In the genomic region with DNA sequence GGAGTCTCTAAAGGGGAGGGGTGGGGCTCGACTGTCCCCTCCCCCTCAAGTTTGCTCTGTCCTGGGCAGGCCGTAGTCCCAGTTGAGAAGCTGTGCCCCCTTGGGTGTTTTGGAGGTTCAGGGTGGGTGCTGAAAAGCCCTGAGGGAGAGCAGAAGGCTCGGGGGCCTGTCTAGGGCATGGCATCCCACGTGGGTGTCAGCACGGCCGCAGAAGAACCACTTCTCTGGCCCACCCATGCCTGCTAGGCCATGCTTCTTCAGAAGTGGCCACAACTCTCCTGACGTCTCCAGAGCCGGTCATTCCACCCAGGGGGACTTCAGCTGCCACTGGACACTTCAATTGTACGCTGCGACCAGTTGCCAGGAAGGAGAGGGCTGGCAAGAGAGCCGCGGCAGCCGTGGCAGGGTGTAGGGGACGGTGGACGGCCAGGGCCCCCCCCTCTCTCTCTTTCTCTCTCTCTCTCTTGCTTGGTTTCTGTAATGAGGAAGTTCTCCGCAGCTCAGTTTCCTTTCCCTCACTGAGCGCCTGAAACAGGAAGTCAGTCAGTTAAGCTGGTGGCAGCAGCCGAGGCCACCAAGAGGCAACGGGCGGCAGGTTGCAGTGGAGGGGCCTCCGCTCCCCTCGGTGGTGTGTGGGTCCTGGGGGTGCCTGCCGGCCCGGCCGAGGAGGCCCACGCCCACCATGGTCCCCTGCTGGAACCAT, we compare ENCODE assay signal across 7 cellular contexts. TPM values are rescaled to one million over a fixed set of nuclear protein-coding genes. Genes with fewer than 3 reads are reported as not detected.
DNase-seq lines count a peak whose midpoint lies in the region; ATAC-seq and TF ChIP-seq lines count a peak whose summit lies in the region.

A gene (plus strand): TSS at position 546 of the 703 bp plus-strand sequence. CDS start 137 bp downstream, at position 683.

- H3K4me3 ChIP-seq in ovary (peak within 1 kb of the TSS; percentile 16), vagina (peak within 1 kb of the TSS; percentile 36 to 39)

- H3K36me3 ChIP-seq in ovary: no peaks in the 10 kb centered on the region
- H3K36me3 ChIP-seq in vagina: no peaks in the 10 kb centered on the region

- H3K4me3 Mint-ChIP-seq in dendritic cell treated with granulocyte-macrophage colony-stimulating factor and Interleukin-4, amounts not matched to agents 40 ng/mL and 50 ng/mL, for 4 days: peak within 1 kb of the TSS; percentile 95

- no peaks in the 10 kb centered on the region for H3K27me3 Mint-ChIP-seq in dendritic cell treated with granulocyte-macrophage colony-stimulating factor and Interleukin-4, amounts not matched to agents 40 ng/mL and 50 ng/mL, for 4 days

- peaks cover 44% of the 10 kb centered on the region for H3K36me3 Mint-ChIP-seq in dendritic cell treated with granulocyte-macrophage colony-stimulating factor and Interleukin-4, amounts not matched to agents 40 ng/mL and 50 ng/mL, for 4 days (ENCODE audit: low read depth)

- WGBS in ovary, 3 donors: 71 to 75% (median 73%) methylated on average over 24 to 26 of the region's 26 CpGs

- H3K27me3 ChIP-seq in ovary (no peaks in the 10 kb centered on the region), vagina (no peaks in the 10 kb centered on the region)

- no peak within 1 kb of the TSS for H3K27ac ChIP-seq in ovary
- H3K27ac ChIP-seq in vagina: peak within 1 kb of the TSS; percentile 58

- DNase-seq in ovary: no peak
- no peak for DNase-seq in vagina (ENCODE audit: extremely low spot score in 2 of 2)
- no peak for DNase-seq in A172 (ENCODE audit: low spot score)

- H3K9me3 Mint-ChIP-seq in dendritic cell treated with granulocyte-macrophage colony-stimulating factor and Interleukin-4, amounts not matched to agents 40 ng/mL and 50 ng/mL, for 4 days: no peaks in the 10 kb centered on the region

- no peak for TF ChIP-seq CTCF in ovary (IDR thresholded peaks at IDR 0.05)
- TF ChIP-seq CTCF in vagina (IDR thresholded peaks at IDR 0.05): no peak

- TF ChIP-seq POLR2A in ovary (IDR thresholded peaks at IDR 0.05) (no peak), vagina (IDR thresholded peaks at IDR 0.05) (peak in 1 of 2 donors; percentile 13)

- H3K9me3 ChIP-seq in ovary: no peaks in the 10 kb centered on the region
- H3K9me3 ChIP-seq in vagina: no peaks in the 10 kb centered on the region

- peaks cover 54% of the 10 kb centered on the region for H3K4me1 Mint-ChIP-seq in dendritic cell treated with granulocyte-macrophage colony-stimulating factor and Interleukin-4, amounts not matched to agents 40 ng/mL and 50 ng/mL, for 4 days (ENCODE audit: low read depth)

- intact Hi-C loops in dendritic cell treated with granulocyte-macrophage colony-stimulating factor and Interleukin-4, amounts not matched to agents 40 ng/mL and 50 ng/mL, for 4 days (cut with micrococcal nuclease): loop anchor here (2.0 to 5.0 kb wide), 2 partner anchors 23 to 192 kb away; a partner anchor contains a TSS
- intact Hi-C loops in ovary (cut with DNase I) (no loop called here), vagina (cut with DNase I) (no loop called here)

- TF ChIP-seq EP300 in ovary (IDR thresholded peaks at IDR 0.05): no peak

- H3K4me1 ChIP-seq in ovary (ENCODE audit: insufficient read depth) (peaks cover 5% of the 10 kb centered on the region), vagina (peaks cover 6% of the 10 kb centered on the region)

- ATAC-seq in GM19351 (IDR thresholded peaks at IDR 0.05; ENCODE audit: unreplicated experiment): peak; percentile 45
- peak; percentile 38 for ATAC-seq in HG03460 (IDR thresholded peaks at IDR 0.05; ENCODE audit: unreplicated experiment)
- peak; percentile 61 to 71 for ATAC-seq in activated CD4-positive, CD25-positive, alpha-beta regulatory T cell treated with anti-CD3 and anti-CD28 coated beads, Interleukin-2, amount 50 U/mL, for 24 hours

- peak within 1 kb of the TSS; percentile 92 for H3K27ac Mint-ChIP-seq in dendritic cell treated with granulocyte-macrophage colony-stimulating factor and Interleukin-4, amounts not matched to agents 40 ng/mL and 50 ng/mL, for 4 days

RNA-seq across cellular contexts. Expression of the gene that starts here (rescaled TPM):
- 10 to 100 TPM in 1 of 7 donors, 1 to 10 TPM in 6; 4.1 to 11.4 (median 7.7) TPM for total RNA-seq in ovary
- 10 to 100 TPM in 1 of 2 donors, 1 to 10 TPM in 1; 4.3 to 14.4 TPM for polyA plus RNA-seq in ovary
- total RNA-seq in vagina: 33.4 TPM
- 0.84 and 0.86 TPM in 2 replicates for total RNA-seq in A172 (2014; rRNA removed; shearing (Covaris generic))
